Comparison of ENCODE assay signal across 1 cellular context in the genomic region with DNA sequence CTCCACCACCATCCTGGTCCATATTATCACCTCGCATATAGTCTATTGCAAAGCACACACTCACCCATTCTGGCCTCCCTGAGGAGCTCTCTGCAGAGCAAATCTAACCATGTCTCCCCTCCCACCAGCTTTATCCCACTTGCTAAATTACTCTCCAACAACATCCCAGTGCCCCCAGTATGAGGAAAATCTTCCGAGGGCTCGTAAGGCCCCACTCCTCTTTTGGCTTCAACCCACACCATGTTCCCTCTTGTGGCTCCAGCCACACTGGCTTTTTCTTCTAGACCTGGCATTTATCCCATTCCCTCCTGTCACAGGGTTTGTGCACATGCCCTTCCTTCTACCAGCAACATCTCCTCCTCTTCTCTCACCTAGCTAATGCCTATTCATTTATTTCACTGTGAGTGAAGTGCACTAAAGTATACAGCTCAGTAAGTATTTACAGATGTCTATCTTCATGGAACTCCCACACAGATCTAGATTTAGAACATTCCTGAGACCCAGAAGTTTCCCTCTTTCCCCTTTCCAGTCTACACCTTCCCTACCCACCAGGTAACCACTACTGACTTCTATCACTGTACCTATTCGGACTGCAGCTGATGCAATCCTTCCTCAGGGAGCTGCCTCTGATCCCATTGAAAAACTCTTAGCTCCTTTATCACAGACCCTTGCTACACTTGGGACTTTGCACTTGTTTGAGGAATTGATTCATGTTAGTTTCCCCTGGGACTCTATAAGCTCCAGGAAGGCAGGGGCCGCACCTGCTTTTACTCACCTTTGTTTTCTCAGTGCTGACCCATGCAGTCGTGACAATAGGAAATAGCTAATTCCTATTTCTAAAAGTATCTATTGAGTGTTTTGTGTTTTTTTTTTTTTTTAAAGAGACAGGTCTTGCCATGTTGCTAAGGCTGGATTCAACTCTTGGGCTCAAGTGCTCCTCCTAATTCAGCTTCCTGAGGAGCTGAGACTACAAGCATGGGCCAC.
TF ChIP-seq lines count a peak whose summit lies in the region.

No MANE protein-coding gene starts in this region.

TF ChIP-seq in K562, 482 proteins besides CTCF, POLR2A, EP300 and RAD21:
- TF ChIP-seq, protein P1, sequence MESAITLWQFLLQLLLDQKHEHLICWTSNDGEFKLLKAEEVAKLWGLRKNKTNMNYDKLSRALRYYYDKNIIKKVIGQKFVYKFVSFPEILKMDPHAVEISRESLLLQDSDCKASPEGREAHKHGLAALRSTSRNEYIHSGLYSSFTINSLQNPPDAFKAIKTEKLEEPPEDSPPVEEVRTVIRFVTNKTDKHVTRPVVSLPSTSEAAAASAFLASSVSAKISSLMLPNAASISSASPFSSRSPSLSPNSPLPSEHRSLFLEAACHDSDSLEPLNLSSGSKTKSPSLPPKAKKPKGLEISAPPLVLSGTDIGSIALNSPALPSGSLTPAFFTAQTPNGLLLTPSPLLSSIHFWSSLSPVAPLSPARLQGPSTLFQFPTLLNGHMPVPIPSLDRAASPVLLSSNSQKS (CRISPR knock-in tag; IDR thresholded peaks at IDR 0.05), result no peak
- TF ChIP-seq, protein P2, sequence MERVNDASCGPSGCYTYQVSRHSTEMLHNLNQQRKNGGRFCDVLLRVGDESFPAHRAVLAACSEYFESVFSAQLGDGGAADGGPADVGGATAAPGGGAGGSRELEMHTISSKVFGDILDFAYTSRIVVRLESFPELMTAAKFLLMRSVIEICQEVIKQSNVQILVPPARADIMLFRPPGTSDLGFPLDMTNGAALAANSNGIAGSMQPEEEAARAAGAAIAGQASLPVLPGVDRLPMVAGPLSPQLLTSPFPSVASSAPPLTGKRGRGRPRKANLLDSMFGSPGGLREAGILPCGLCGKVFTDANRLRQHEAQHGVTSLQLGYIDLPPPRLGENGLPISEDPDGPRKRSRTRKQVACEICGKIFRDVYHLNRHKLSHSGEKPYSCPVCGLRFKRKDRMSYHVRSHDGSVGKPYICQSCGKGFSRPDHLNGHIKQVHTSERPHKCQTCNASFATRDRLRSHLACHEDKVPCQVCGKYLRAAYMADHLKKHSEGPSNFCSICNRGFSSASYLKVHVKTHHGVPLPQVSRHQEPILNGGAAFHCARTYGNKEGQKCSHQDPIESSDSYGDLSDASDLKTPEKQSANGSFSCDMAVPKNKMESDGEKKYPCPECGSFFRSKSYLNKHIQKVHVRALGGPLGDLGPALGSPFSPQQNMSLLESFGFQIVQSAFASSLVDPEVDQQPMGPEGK (CRISPR knock-in tag; IDR thresholded peaks at IDR 0.05; ENCODE audit: borderline replicate concordance), result no peak
- no peak for TF ChIP-seq CREM (IDR thresholded peaks at IDR 0.05; ENCODE audit: low read depth)
- TF ChIP-seq HSF4 (CRISPR knock-in tag; IDR thresholded peaks at IDR 0.05; ENCODE audit: borderline replicate concordance), result no peak
- TF ChIP-seq, protein P3, sequence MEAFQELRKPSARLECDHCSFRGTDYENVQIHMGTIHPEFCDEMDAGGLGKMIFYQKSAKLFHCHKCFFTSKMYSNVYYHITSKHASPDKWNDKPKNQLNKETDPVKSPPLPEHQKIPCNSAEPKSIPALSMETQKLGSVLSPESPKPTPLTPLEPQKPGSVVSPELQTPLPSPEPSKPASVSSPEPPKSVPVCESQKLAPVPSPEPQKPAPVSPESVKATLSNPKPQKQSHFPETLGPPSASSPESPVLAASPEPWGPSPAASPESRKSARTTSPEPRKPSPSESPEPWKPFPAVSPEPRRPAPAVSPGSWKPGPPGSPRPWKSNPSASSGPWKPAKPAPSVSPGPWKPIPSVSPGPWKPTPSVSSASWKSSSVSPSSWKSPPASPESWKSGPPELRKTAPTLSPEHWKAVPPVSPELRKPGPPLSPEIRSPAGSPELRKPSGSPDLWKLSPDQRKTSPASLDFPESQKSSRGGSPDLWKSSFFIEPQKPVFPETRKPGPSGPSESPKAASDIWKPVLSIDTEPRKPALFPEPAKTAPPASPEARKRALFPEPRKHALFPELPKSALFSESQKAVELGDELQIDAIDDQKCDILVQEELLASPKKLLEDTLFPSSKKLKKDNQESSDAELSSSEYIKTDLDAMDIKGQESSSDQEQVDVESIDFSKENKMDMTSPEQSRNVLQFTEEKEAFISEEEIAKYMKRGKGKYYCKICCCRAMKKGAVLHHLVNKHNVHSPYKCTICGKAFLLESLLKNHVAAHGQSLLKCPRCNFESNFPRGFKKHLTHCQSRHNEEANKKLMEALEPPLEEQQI (IDR thresholded peaks at IDR 0.05), result no peak
- TF ChIP-seq SUPT5H (IDR thresholded peaks at IDR 0.05), result peak; percentile 63; the same call in 1 of the 2 replicates
- peak; percentile 35 for TF ChIP-seq POLR2B (IDR thresholded peaks at IDR 0.05; ENCODE audit: low read depth, partially characterized antibody)
- TF ChIP-seq, protein P4, sequence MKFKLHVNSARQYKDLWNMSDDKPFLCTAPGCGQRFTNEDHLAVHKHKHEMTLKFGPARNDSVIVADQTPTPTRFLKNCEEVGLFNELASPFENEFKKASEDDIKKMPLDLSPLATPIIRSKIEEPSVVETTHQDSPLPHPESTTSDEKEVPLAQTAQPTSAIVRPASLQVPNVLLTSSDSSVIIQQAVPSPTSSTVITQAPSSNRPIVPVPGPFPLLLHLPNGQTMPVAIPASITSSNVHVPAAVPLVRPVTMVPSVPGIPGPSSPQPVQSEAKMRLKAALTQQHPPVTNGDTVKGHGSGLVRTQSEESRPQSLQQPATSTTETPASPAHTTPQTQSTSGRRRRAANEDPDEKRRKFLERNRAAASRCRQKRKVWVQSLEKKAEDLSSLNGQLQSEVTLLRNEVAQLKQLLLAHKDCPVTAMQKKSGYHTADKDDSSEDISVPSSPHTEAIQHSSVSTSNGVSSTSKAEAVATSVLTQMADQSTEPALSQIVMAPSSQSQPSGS (CRISPR knock-in tag; IDR thresholded peaks at IDR 0.05), result no peak
- no peak for TF ChIP-seq ERF (CRISPR knock-in tag; IDR thresholded peaks at IDR 0.05)
- TF ChIP-seq, protein P5, sequence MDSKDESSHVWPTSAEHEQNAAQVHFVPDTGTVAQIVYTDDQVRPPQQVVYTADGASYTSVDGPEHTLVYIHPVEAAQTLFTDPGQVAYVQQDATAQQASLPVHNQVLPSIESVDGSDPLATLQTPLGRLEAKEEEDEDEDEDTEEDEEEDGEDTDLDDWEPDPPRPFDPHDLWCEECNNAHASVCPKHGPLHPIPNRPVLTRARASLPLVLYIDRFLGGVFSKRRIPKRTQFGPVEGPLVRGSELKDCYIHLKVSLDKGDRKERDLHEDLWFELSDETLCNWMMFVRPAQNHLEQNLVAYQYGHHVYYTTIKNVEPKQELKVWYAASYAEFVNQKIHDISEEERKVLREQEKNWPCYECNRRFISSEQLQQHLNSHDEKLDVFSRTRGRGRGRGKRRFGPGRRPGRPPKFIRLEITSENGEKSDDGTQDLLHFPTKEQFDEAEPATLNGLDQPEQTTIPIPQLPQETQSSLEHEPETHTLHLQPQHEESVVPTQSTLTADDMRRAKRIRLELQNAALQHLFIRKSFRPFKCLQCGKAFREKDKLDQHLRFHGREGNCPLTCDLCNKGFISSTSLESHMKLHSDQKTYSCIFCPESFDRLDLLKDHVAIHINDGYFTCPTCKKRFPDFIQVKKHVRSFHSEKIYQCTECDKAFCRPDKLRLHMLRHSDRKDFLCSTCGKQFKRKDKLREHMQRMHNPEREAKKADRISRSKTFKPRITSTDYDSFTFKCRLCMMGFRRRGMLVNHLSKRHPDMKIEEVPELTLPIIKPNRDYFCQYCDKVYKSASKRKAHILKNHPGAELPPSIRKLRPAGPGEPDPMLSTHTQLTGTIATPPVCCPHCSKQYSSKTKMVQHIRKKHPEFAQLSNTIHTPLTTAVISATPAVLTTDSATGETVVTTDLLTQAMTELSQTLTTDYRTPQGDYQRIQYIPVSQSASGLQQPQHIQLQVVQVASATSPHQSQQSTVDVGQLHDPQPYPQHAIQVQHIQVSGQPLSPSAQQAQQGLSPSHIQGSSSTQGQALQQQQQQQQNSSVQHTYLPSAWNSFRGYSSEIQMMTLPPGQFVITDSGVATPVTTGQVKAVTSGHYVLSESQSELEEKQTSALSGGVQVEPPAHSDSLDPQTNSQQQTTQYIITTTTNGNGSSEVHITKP (IDR thresholded peaks at IDR 0.05; ENCODE audit: partially characterized antibody), result no peak
- TF ChIP-seq, protein P6, sequence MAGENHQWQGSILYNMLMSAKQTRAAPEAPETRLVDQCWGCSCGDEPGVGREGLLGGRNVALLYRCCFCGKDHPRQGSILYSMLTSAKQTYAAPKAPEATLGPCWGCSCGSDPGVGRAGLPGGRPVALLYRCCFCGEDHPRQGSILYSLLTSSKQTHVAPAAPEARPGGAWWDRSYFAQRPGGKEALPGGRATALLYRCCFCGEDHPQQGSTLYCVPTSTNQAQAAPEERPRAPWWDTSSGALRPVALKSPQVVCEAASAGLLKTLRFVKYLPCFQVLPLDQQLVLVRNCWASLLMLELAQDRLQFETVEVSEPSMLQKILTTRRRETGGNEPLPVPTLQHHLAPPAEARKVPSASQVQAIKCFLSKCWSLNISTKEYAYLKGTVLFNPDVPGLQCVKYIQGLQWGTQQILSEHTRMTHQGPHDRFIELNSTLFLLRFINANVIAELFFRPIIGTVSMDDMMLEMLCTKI (IDR thresholded peaks at IDR 0.05; ENCODE audit: partially characterized antibody), result no peak
- TF ChIP-seq NFRKB (IDR thresholded peaks at IDR 0.05; ENCODE audit: low read depth), result no peak
- no peak for TF ChIP-seq NELFE (IDR thresholded peaks at IDR 0.05; ENCODE audit: insufficient read depth, insufficient read length)
TF ChIP-seq in K562: peak in this region for 2.
